Comparison of ENCODE assay signal across 8 cellular contexts in genomic region chr19:6022570-6023049, GRCh38. TPM values are rescaled to one million over a fixed set of nuclear protein-coding genes. Genes with fewer than 3 reads are reported as not detected.
A peak's percentile ranks its signal among the peaks of the same experiment; 100 is the strongest.
DNase-seq lines count a peak whose midpoint lies in the region; ATAC-seq and TF ChIP-seq lines count a peak whose summit lies in the region.

No MANE protein-coding gene starts in this region.

- H3K9me3 ChIP-seq in esophagus (ENCODE audit: control insufficient read depth in 2 of 2, insufficient read depth in 1 of 2, low read depth in 1 of 2, low read length in 1 of 2): no peaks in the 10 kb centered on the region
- H3K9me3 ChIP-seq in neural cell (ENCODE audit: low read length): no peaks in the 10 kb centered on the region

- H3K9me2 ChIP-seq in neural cell (ENCODE audit: insufficient read depth, low read length): no peaks in the 10 kb centered on the region

- no peak for DNase-seq in Right ventricle myocardium inferior (ENCODE audit: missing footprints)
- no peak for DNase-seq in cardiac septum (ENCODE audit: low spot score)
- no peak for DNase-seq in globus pallidus (ENCODE audit: low spot score)
- DNase-seq in NCI-H526 (lab: John Stamatoyannopoulos, UW): no peak
- no peak for DNase-seq in activated CD4-positive, alpha-beta T cell treated with anti-CD3 and anti-CD28 coated beads for 36 hours

- no peak overlapping the region for H3K4me3 Mint-ChIP-seq in activated CD4-positive, alpha-beta T cell treated with anti-CD3 and anti-CD28 coated beads for 36 hours

- no peaks in the 10 kb centered on the region for H3K36me3 Mint-ChIP-seq in activated CD4-positive, alpha-beta T cell treated with anti-CD3 and anti-CD28 coated beads for 36 hours (ENCODE audit: low read depth)

- POLR2A ChIA-PET in activated CD4-positive, alpha-beta T cell treated with anti-CD3 and anti-CD28 coated beads for 36 hours (lab: Charles Lee): interaction anchor here (0.6 to 1.2 kb wide), 2 partner anchors 18 to 38 kb away, joined by 3 read pairs; no protein-coding TSS in a partner anchor

- H3K27me3 ChIP-seq in esophagus (ENCODE audit: control insufficient read depth in 1 of 2, insufficient read depth in 2 of 2, low read length in 2 of 2): no peaks in the 10 kb centered on the region
- H3K27me3 ChIP-seq in neural cell (ENCODE audit: insufficient read depth, low read depth, low read length): no peaks in the 10 kb centered on the region

- TF ChIP-seq CTCF in neural cell (IDR thresholded peaks at IDR 0.05; ENCODE audit: poor library complexity, severe bottlenecking): peak; percentile 29

- H3K36me3 ChIP-seq in esophagus (ENCODE audit: control insufficient read depth in 2 of 2, insufficient read depth in 2 of 2, low read length in 1 of 2) (peaks cover 0 to 17% of the 10 kb centered on the region in 2 donors), neural cell (ENCODE audit: insufficient read depth, low read length) (no peaks in the 10 kb centered on the region)

- H4K20me1 ChIP-seq in neural cell (ENCODE audit: insufficient read depth): no peaks in the 10 kb centered on the region

- peak overlapping the region; percentile 5 for H3K9ac ChIP-seq in neural cell (ENCODE audit: low read length)

- H3K27me3 Mint-ChIP-seq in activated CD4-positive, alpha-beta T cell treated with anti-CD3 and anti-CD28 coated beads for 36 hours: peaks cover 2% of the 10 kb centered on the region

- no peaks in the 10 kb centered on the region for H3K4me1 Mint-ChIP-seq in activated CD4-positive, alpha-beta T cell treated with anti-CD3 and anti-CD28 coated beads for 36 hours

- no peaks in the 10 kb centered on the region for H3F3A ChIP-seq in neural cell (ENCODE audit: insufficient read depth, low read length, poor library complexity, severe bottlenecking)

- no peak overlapping the region for H3K4me3 ChIP-seq in esophagus (ENCODE audit: low read depth in 1 of 2, low read length in 2 of 2)
- H3K4me3 ChIP-seq in neural cell (ENCODE audit: low read length): no peak overlapping the region

- TF ChIP-seq EP300 in neural cell (conservative IDR thresholded peaks at IDR 0.05; ENCODE audit: poor library complexity, severe bottlenecking): no peak

- H3K79me2 ChIP-seq in neural cell (replicated peaks; ENCODE audit: insufficient read depth, low read length): no peaks in the 10 kb centered on the region

- WGBS in esophagus, 2 donors: 75 to 76% methylated on average over 16 of the region's 16 CpGs

- TF ChIP-seq RAD21 in neural cell (conservative IDR thresholded peaks at IDR 0.05): no peak

- no peaks in the 10 kb centered on the region for H3K4me1 ChIP-seq in esophagus (ENCODE audit: control insufficient read depth in 2 of 2, insufficient read depth in 2 of 2, low read length in 1 of 2)

- H3K9me3 Mint-ChIP-seq in activated CD4-positive, alpha-beta T cell treated with anti-CD3 and anti-CD28 coated beads for 36 hours (ENCODE audit: low read depth): no peaks in the 10 kb centered on the region

- H3K4me2 ChIP-seq in neural cell (ENCODE audit: low read length): no peak overlapping the region

- CTCF ChIA-PET in activated CD4-positive, alpha-beta T cell treated with anti-CD3 and anti-CD28 coated beads for 36 hours (lab: Charles Lee): interaction anchor here (0.7 to 2.5 kb wide), 25 partner anchors 9 to 372 kb away, joined by 3 to 21 read pairs (median 5); partner anchors contain the start of genes CATSPERD, LONP1, NDUFA11 and NRTN

- intact Hi-C loops in Right ventricle myocardium inferior (cut with DNase I): loop anchor here (1.0 to 2.0 kb wide), 2 partner anchors 36 to 216 kb away; no protein-coding TSS in a partner anchor
- intact Hi-C loops in cardiac septum (cut with DNase I): loop anchor here (1.0 to 2.0 kb wide), 2 partner anchors 34 to 250 kb away; no protein-coding TSS in a partner anchor
- intact Hi-C loops in activated CD4-positive, alpha-beta T cell treated with anti-CD3 and anti-CD28 coated beads for 36 hours (cut with DNase I, micrococcal nuclease): loop anchor here (1.0 to 5.0 kb wide), 4 partner anchors 35 to 249 kb away; no protein-coding TSS in a partner anchor

- ATAC-seq in Right ventricle myocardium inferior (peak; percentile 8), GM21825 (IDR thresholded peaks at IDR 0.05; ENCODE audit: unreplicated experiment) (no peak)
- ATAC-seq in activated CD4-positive, alpha-beta T cell treated with anti-CD3 and anti-CD28 coated beads for 36 hours: no peak

- H2AFZ ChIP-seq in neural cell (ENCODE audit: low read depth, low read length): no peak overlapping the region

- H3K27ac Mint-ChIP-seq in activated CD4-positive, alpha-beta T cell treated with anti-CD3 and anti-CD28 coated beads for 36 hours: no peak overlapping the region

- H3K27ac ChIP-seq in esophagus (ENCODE audit: low read depth in 2 of 2, low read length in 1 of 2): peak overlapping the region; percentile 2 to 4
- no peak overlapping the region for H3K27ac ChIP-seq in neural cell (ENCODE audit: low read length)

TF ChIP-seq in neural cell, 6 proteins besides CTCF, POLR2A, EP300 and RAD21:
- TF ChIP-seq MXI1 (conservative IDR thresholded peaks at IDR 0.05; ENCODE audit: poor library complexity, severe bottlenecking) (no peak), TAF1 (IDR thresholded peaks at IDR 0.05; ENCODE audit: low read depth) (no peak), POLR2AphosphoS5 (IDR thresholded peaks at IDR 0.05) (no peak), REST (IDR thresholded peaks at IDR 0.05; ENCODE audit: borderline replicate concordance) (no peak), EZH2 (IDR thresholded peaks at IDR 0.05; ENCODE audit: borderline replicate concordance, insufficient read depth, low read length, poor library complexity, severe bottlenecking) (no peak)

RNA-seq across cellular contexts. Expression of gene RANBP3, which starts 44.7 kb away (rescaled TPM):
- total RNA-seq in Right ventricle myocardium inferior: 65.6 TPM
- 49.0 TPM for total RNA-seq in cardiac septum
- 10 to 100 TPM; 25.0 to 34.4 TPM for polyA plus RNA-seq in esophagus
- 53.6 and 67.6 TPM in 2 replicates for polyA plus RNA-seq in neural cell
- 61.6 and 68.3 TPM in 2 replicates for polyA minus RNA-seq in neural cell
- 100 to 1,000 TPM in 1 of 2 experiments, 10 to 100 TPM in 1; 85.5 to 103 TPM for total RNA-seq in activated CD4-positive, alpha-beta T cell treated with anti-CD3 and anti-CD28 coated beads for 36 hours
